In genomic region chr2:31362581-31362980, GRCh38 we compare ENCODE assay signal across 25 cellular contexts. TPM values are rescaled to one million over a fixed set of nuclear protein-coding genes. Genes with fewer than 3 reads are reported as not detected.
"Had no signal": no experiment of that assay in that cellular context is flagged by ENCODE, and none has a peak within 500 bp of the region (broad histone marks: within the 10 kb centered on the region; RNA-seq: fewer than 3 reads in every experiment).

No MANE protein-coding gene starts in this region.

- H3K27me3 ChIP-seq: colonic mucosa, dorsolateral prefrontal cortex, foreskin keratinocyte, gastrocnemius medialis had no signal

- H3K4me3 Mint-ChIP-seq: dendritic cell treated with granulocyte-macrophage colony-stimulating factor and Interleukin-4, amounts not matched to agents 40 ng/mL and 50 ng/mL, for 4 days; effector memory CD8-positive, alpha-beta T cell; endodermal cell had no signal

- H3K27ac ChIP-seq: colonic mucosa, coronary artery, dorsolateral prefrontal cortex, epithelial cell of prostate, esophagus squamous epithelium, foreskin keratinocyte, gastrocnemius medialis, gastroesophageal sphincter, heart left ventricle, heart right ventricle had no signal

- H3K9me3 Mint-ChIP-seq: dendritic cell treated with granulocyte-macrophage colony-stimulating factor and Interleukin-4, amounts not matched to agents 40 ng/mL and 50 ng/mL, for 4 days; effector memory CD8-positive, alpha-beta T cell; endodermal cell had no signal

- DNase-seq: colonic mucosa; cortex of kidney; dermis blood vessel endothelial cell; dorsolateral prefrontal cortex; effector CD4-positive, alpha-beta T cell; effector CD8-positive, alpha-beta T cell; effector memory CD4-positive, alpha-beta T cell; effector memory CD8-positive, alpha-beta T cell; endodermal cell; erythroblast; esophagus squamous epithelium; foreskin fibroblast; foreskin keratinocyte; foreskin melanocyte; gastrocnemius medialis; glutamatergic neuron; heart left ventricle; heart right ventricle had no signal

- H3K36me3 ChIP-seq: colonic mucosa, esophagus squamous epithelium, gastrocnemius medialis, gastroesophageal sphincter, heart left ventricle, heart right ventricle had no signal

- H3K9me3 ChIP-seq: colonic mucosa, esophagus squamous epithelium, gastrocnemius medialis, gastroesophageal sphincter, heart left ventricle, heart right ventricle had no signal

- H3K4me3 ChIP-seq: colonic mucosa, coronary artery, dorsolateral prefrontal cortex, esophagus squamous epithelium, gastrocnemius medialis, gastroesophageal sphincter, heart left ventricle, heart right ventricle had no signal

- H3K27ac Mint-ChIP-seq: dendritic cell treated with granulocyte-macrophage colony-stimulating factor and Interleukin-4, amounts not matched to agents 40 ng/mL and 50 ng/mL, for 4 days; effector memory CD8-positive, alpha-beta T cell; endodermal cell had no signal

- H3K4me1 ChIP-seq: colonic mucosa, esophagus squamous epithelium, foreskin keratinocyte, gastrocnemius medialis, gastroesophageal sphincter, heart left ventricle, heart right ventricle had no signal

RNA-seq across cellular contexts. Expression of gene XDH, which starts 52.0 kb away (rescaled TPM):
- total RNA-seq: dermis blood vessel endothelial cell, dermis microvascular lymphatic vessel endothelial cell, dorsolateral prefrontal cortex, endothelial cell of umbilical vein, frontal cortex had no signal
